17 cellular contexts compared by ENCODE assay signal in genomic region chr12:100381379-100381778, GRCh38. TPM values are rescaled to one million over a fixed set of nuclear protein-coding genes. Genes with fewer than 3 reads are reported as not detected.
DNase-seq lines count a peak whose midpoint lies in the region; ATAC-seq and TF ChIP-seq lines count a peak whose summit lies in the region.
"Had no signal": no experiment of that assay in that cellular context is flagged by ENCODE, and none has a peak within 500 bp of the region (broad histone marks: within the 10 kb centered on the region; RNA-seq: fewer than 3 reads in every experiment).

No MANE protein-coding gene starts in this region.

- H3K79me2 ChIP-seq in OCI-LY3 (ENCODE audit: low read length): no peaks in the 10 kb centered on the region

- no peak overlapping the region for H3K27ac ChIP-seq in OCI-LY3 (ENCODE audit: low read length)
- H3K27ac ChIP-seq in lower lobe of right lung: no peak overlapping the region
- H3K27ac ChIP-seq: BLaER1 treated with 17β-estradiol and CSF1 and Interleukin-3, amounts not matched to agents 10 nM and 100 nM had no signal

- H3K27ac Mint-ChIP-seq in stimulated activated naive B cell treated with anti-CD40 and anti-IgM and Interleukin-4, amounts not matched to agents 10 μg/mL and 1 μg/mL and 100 μg/mL, for 72 hours: no peak overlapping the region
- H3K27ac Mint-ChIP-seq: B cell; CD8-positive, alpha-beta T cell had no signal

- intact Hi-C loops in lower lobe of right lung (cut with DNase I): no loop called here

- no peaks in the 10 kb centered on the region for H3K36me3 Mint-ChIP-seq in stimulated activated naive B cell treated with anti-CD40 and anti-IgM and Interleukin-4, amounts not matched to agents 10 μg/mL and 1 μg/mL and 100 μg/mL, for 72 hours
- H3K36me3 Mint-ChIP-seq: CD8-positive, alpha-beta T cell had no signal

- H3K27me3 ChIP-seq in OCI-LY3 (ENCODE audit: low read depth, low read length) (peaks cover 7% of the 10 kb centered on the region), lower lobe of right lung (ENCODE audit: low read depth) (no peaks in the 10 kb centered on the region)
- H3K27me3 ChIP-seq: BLaER1 treated with 17β-estradiol and CSF1 and Interleukin-3, amounts not matched to agents 10 nM and 100 nM had no signal

- H3K9me3 Mint-ChIP-seq in stimulated activated naive B cell treated with anti-CD40 and anti-IgM and Interleukin-4, amounts not matched to agents 10 μg/mL and 1 μg/mL and 100 μg/mL, for 72 hours: no peaks in the 10 kb centered on the region
- H3K9me3 Mint-ChIP-seq: CD8-positive, alpha-beta T cell; H9 had no signal

- H3K27me3 Mint-ChIP-seq in stimulated activated naive B cell treated with anti-CD40 and anti-IgM and Interleukin-4, amounts not matched to agents 10 μg/mL and 1 μg/mL and 100 μg/mL, for 72 hours: peaks cover 0 to 7% of the 10 kb centered on the region in 2 donors

- no peaks in the 10 kb centered on the region for H3K9me3 ChIP-seq in OCI-LY3 (ENCODE audit: insufficient read depth, low read length)
- H3K9me3 ChIP-seq in lower lobe of right lung: no peaks in the 10 kb centered on the region
- H3K9me3 ChIP-seq: BLaER1 treated with 17β-estradiol and CSF1 and Interleukin-3, amounts not matched to agents 10 nM and 100 nM had no signal

- H3K4me1 ChIP-seq in OCI-LY3 (ENCODE audit: low read length): peaks cover 13% of the 10 kb centered on the region
- no peaks in the 10 kb centered on the region for H3K4me1 ChIP-seq in lower lobe of right lung
- H3K4me1 ChIP-seq: BLaER1 treated with 17β-estradiol and CSF1 and Interleukin-3, amounts not matched to agents 10 nM and 100 nM had no signal

- H3K4me3 Mint-ChIP-seq in stimulated activated naive B cell treated with anti-CD40 and anti-IgM and Interleukin-4, amounts not matched to agents 10 μg/mL and 1 μg/mL and 100 μg/mL, for 72 hours: no peak overlapping the region
- H3K4me3 Mint-ChIP-seq: B cell; CD8-positive, alpha-beta T cell; H9 had no signal

- no peak for DNase-seq in stimulated activated naive B cell treated with anti-CD40 and anti-IgM and Interleukin-4, amounts not matched to agents 10 μg/mL and 1 μg/mL and 100 μg/mL, for 72 hours
- DNase-seq in NCI-H524 treated with DMSO at 0.1 percent for 48 hours (lab: John Stamatoyannopoulos, UW): no peak
- DNase-seq in lower lobe of right lung: no peak
- DNase-seq in activated effector memory CD4-positive, alpha-beta T cell treated with anti-CD3 and anti-CD28 coated beads, Interleukin-2, amount 50 U/mL, for 16 hours: no peak
- DNase-seq: Calu3; CD8-positive, alpha-beta T cell; DMS79 treated with DMSO at 0.1 percent for 48 hours; GF-D8; H9; KG1 had no signal

- H3K4me1 Mint-ChIP-seq in stimulated activated naive B cell treated with anti-CD40 and anti-IgM and Interleukin-4, amounts not matched to agents 10 μg/mL and 1 μg/mL and 100 μg/mL, for 72 hours: peaks cover 0 to 3% of the 10 kb centered on the region in 2 donors
- H3K4me1 Mint-ChIP-seq: B cell had no signal

- H3K9ac ChIP-seq in OCI-LY3 (ENCODE audit: low read length): no peak overlapping the region
- H3K9ac ChIP-seq: BLaER1 treated with 17β-estradiol and CSF1 and Interleukin-3, amounts not matched to agents 10 nM and 100 nM had no signal

- peak overlapping the region; percentile 54 for H3K4me2 ChIP-seq in OCI-LY3 (ENCODE audit: low read length)
- H3K4me2 ChIP-seq: BLaER1 treated with 17β-estradiol and CSF1 and Interleukin-3, amounts not matched to agents 10 nM and 100 nM had no signal

- H4K20me1 ChIP-seq in OCI-LY3 (ENCODE audit: insufficient read depth, low read length): no peaks in the 10 kb centered on the region
- H4K20me1 ChIP-seq: BLaER1 treated with 17β-estradiol and CSF1 and Interleukin-3, amounts not matched to agents 10 nM and 100 nM had no signal

- TF ChIP-seq CTCF in OCI-LY3 (IDR thresholded peaks at IDR 0.05; ENCODE audit: low read depth, low read length) (no peak), lower lobe of right lung (IDR thresholded peaks at IDR 0.05) (no peak)

- H3K4me3 ChIP-seq in OCI-LY3 (ENCODE audit: low read length) (0 out of 2 replicates have a peak overlapping the region, but pooled peaks have one; percentile 15), lower lobe of right lung (no peak overlapping the region)
- H3K4me3 ChIP-seq: BLaER1 treated with 17β-estradiol and CSF1 and Interleukin-3, amounts not matched to agents 10 nM and 100 nM had no signal

- no peak overlapping the region; the same call in 1 of the 2 replicates for H2AFZ ChIP-seq in OCI-LY3 (ENCODE audit: low read depth, low read length)

- ATAC-seq in GM18502 (IDR thresholded peaks at IDR 0.05; ENCODE audit: poor library complexity, unreplicated experiment): peak; percentile 56
- peak; percentile 66 for ATAC-seq in GM21786 (IDR thresholded peaks at IDR 0.05; ENCODE audit: unreplicated experiment)
- ATAC-seq in stimulated activated naive B cell treated with anti-CD40 and anti-IgM and Interleukin-4, amounts not matched to agents 10 μg/mL and 1 μg/mL and 100 μg/mL, for 72 hours (replicated peaks): peak; percentile 46 to 74
- ATAC-seq in lower lobe of right lung: no peak
- ATAC-seq: CD8-positive, alpha-beta T cell; HepG2 had no signal

- no peaks in the 10 kb centered on the region for H3K36me3 ChIP-seq in OCI-LY3 (replicated peaks; ENCODE audit: low read depth, low read length)
- no peaks in the 10 kb centered on the region for H3K36me3 ChIP-seq in lower lobe of right lung
- H3K36me3 ChIP-seq: BLaER1 treated with 17β-estradiol and CSF1 and Interleukin-3, amounts not matched to agents 10 nM and 100 nM had no signal

RNA-seq across cellular contexts. Expression of gene SLC17A8, which starts 24.5 kb away (rescaled TPM):
- total RNA-seq in lower lobe of right lung: not detected
- total RNA-seq: A172; B cell; Calu3; CD8-positive, alpha-beta T cell; H9 had no signal

Comparison
In these comparisons a context has a peak if more than half of its experiments do, and no peak if none do; other contexts are left out.
1. ATAC-seq: peak in GM18502 (single experiment), GM21786 (single experiment) and stimulated activated naive B cell treated with anti-CD40 and anti-IgM and Interleukin-4, amounts not matched to agents 10 μg/mL and 1 μg/mL and 100 μg/mL, for 72 hours (2 of 2); none in lower lobe of right lung (0 of 2).